9 cellular contexts compared by ENCODE assay signal in genomic region chr14:24035791-24036179, GRCh38. TPM values are rescaled to one million over a fixed set of nuclear protein-coding genes. Genes with fewer than 3 reads are reported as not detected.
DNase-seq lines count a peak whose midpoint lies in the region; ATAC-seq and TF ChIP-seq lines count a peak whose summit lies in the region.
"Not testable (repeated sequence)": the region's sequence is repeated elsewhere in the genome, so short reads cannot be mapped to it uniquely, and the experiment has no call there.
"Had no signal": no experiment of that assay in that cellular context is flagged by ENCODE, and none has a peak within 500 bp of the region (broad histone marks: within the 10 kb centered on the region; RNA-seq: fewer than 3 reads in every experiment).

No MANE protein-coding gene starts in this region.

- TF ChIP-seq POLR2A in breast epithelium (IDR thresholded peaks at IDR 0.05) = not testable (repeated sequence)

- BruUV-seq in Caco-2 (replicated peaks; lab: Mats Ljungman, UMichigan) = TSS peak; percentile 53

- not testable (repeated sequence) for H3K4me1 ChIP-seq in Caco-2; GM23338 (ENCODE audit: insufficient read depth); breast epithelium; right atrium auricular region
- H3K4me1 ChIP-seq in subcutaneous abdominal adipose tissue (ENCODE audit: control insufficient read depth in 5 of 5, insufficient read depth in 5 of 5, low read length in 5 of 5) = peaks cover 0 to 23% (median 11%) of the 10 kb centered on the region in 5 donors

- ATAC-seq in GM23338 = peak; percentile 78
- not testable (repeated sequence) for ATAC-seq in natural killer cell treated with Interleukin-12 subunit alpha and Interleukin-12 subunit beta and Interleukin-15 and Interleukin-18, amount 100 ng/mL, for 72 hours

- not testable (repeated sequence) for H3K36me3 ChIP-seq in Caco-2 (ENCODE audit: control insufficient read depth, insufficient read depth, low read length); GM23338 (ENCODE audit: insufficient read depth); breast epithelium; right atrium auricular region; subcutaneous abdominal adipose tissue (ENCODE audit: control insufficient read depth in 5 of 5, insufficient read depth in 5 of 5, low read length in 5 of 5)

- H3K9me2 ChIP-seq in GM23338 (ENCODE audit: insufficient read depth) = not testable (repeated sequence)

- CTCF ChIA-PET in Caco-2 (lab: Charles Lee) = not testable (repeated sequence)

- not testable (repeated sequence) for H3K4me1 Mint-ChIP-seq in Caco-2 (ENCODE audit: low read depth, unreplicated experiment); GM23338
- H3K4me1 Mint-ChIP-seq in natural killer cell treated with Interleukin-12 subunit alpha and Interleukin-12 subunit beta and Interleukin-15 and Interleukin-18, amount 100 ng/mL, for 72 hours (ENCODE audit: low read depth in 2 of 2) = peaks cover 12 to 23% of the 10 kb centered on the region in 2 donors

- H4K20me1 ChIP-seq in GM23338 (replicated peaks; ENCODE audit: insufficient read depth) = not testable (repeated sequence)

- not testable (repeated sequence) for H3K9ac ChIP-seq in subcutaneous abdominal adipose tissue (ENCODE audit: low read length in 5 of 5)

- H3K27me3 Mint-ChIP-seq in Caco-2 (ENCODE audit: insufficient read depth, unreplicated experiment); GM23338 (ENCODE audit: insufficient read depth, low read depth, poor library complexity); natural killer cell treated with Interleukin-12 subunit alpha and Interleukin-12 subunit beta and Interleukin-15 and Interleukin-18, amount 100 ng/mL, for 72 hours: not testable (repeated sequence)

- DNase-seq in Caco-2; GM23338 (ENCODE audit: low spot score); breast epithelium (ENCODE audit: low spot score in 2 of 2); right atrium auricular region (ENCODE audit: low spot score); natural killer cell treated with Interleukin-12 subunit alpha and Interleukin-12 subunit beta and Interleukin-15 and Interleukin-18, amount 100 ng/mL, for 72 hours (ENCODE audit: low spot score): not testable (repeated sequence)
- peak; percentile 31 for DNase-seq in NCI-H146 (lab: John Stamatoyannopoulos, UW)

- H3K4me3 ChIP-seq in Caco-2 (ENCODE audit: low read depth, low read length) = peak overlapping the region; percentile 66
- peak overlapping the region; percentile 72; the same call in 1 of the 2 replicates for H3K4me3 ChIP-seq in GM23338
- peak overlapping the region; percentile 51 to 71 (median 57) for H3K4me3 ChIP-seq in breast epithelium
- H3K4me3 ChIP-seq in right atrium auricular region = peak overlapping the region; percentile 53 to 55
- peak overlapping the region in 4 of 5 donors; percentile 73 to 80 (median 76) for H3K4me3 ChIP-seq in subcutaneous abdominal adipose tissue (ENCODE audit: low read depth in 1 of 5, low read length in 5 of 5)

- H3K27ac Mint-ChIP-seq in Caco-2 (ENCODE audit: unreplicated experiment) = peak overlapping the region; percentile 90
- H3K27ac Mint-ChIP-seq in GM23338 = not testable (repeated sequence)
- peak overlapping the region in 1 of 2 donors; percentile 28 for H3K27ac Mint-ChIP-seq in natural killer cell treated with Interleukin-12 subunit alpha and Interleukin-12 subunit beta and Interleukin-15 and Interleukin-18, amount 100 ng/mL, for 72 hours

- H3K27ac ChIP-seq in GM23338 (ENCODE audit: low read depth) = not testable (repeated sequence)
- peak overlapping the region; percentile 71 for H3K27ac ChIP-seq in VCaP
- peak overlapping the region; percentile 90 to 96 for H3K27ac ChIP-seq in breast epithelium
- peak overlapping the region; percentile 79 to 85 for H3K27ac ChIP-seq in right atrium auricular region
- H3K27ac ChIP-seq in subcutaneous abdominal adipose tissue (ENCODE audit: low read depth, low read length) = peak overlapping the region; percentile 78

- peak overlapping the region; percentile 95 for H3K4me3 Mint-ChIP-seq in Caco-2 (ENCODE audit: unreplicated experiment)
- peak overlapping the region; percentile 86 for H3K4me3 Mint-ChIP-seq in GM23338
- H3K4me3 Mint-ChIP-seq in natural killer cell treated with Interleukin-12 subunit alpha and Interleukin-12 subunit beta and Interleukin-15 and Interleukin-18, amount 100 ng/mL, for 72 hours = peak overlapping the region; percentile 90

- not testable (repeated sequence) for H3K9me3 ChIP-seq in Caco-2; breast epithelium; subcutaneous abdominal adipose tissue (ENCODE audit: control insufficient read depth in 5 of 5, low read length in 5 of 5)
- H3K9me3 ChIP-seq in right atrium auricular region = peaks cover 0 to 11% of the 10 kb centered on the region in 2 donors

- not testable (repeated sequence) for H3K36me3 Mint-ChIP-seq in Caco-2 (ENCODE audit: insufficient read depth, unreplicated experiment); GM23338 (ENCODE audit: low read depth); natural killer cell treated with Interleukin-12 subunit alpha and Interleukin-12 subunit beta and Interleukin-15 and Interleukin-18, amount 100 ng/mL, for 72 hours

- POLR2A ChIA-PET in Caco-2 (lab: Charles Lee) = not testable (repeated sequence)

- TF ChIP-seq CTCF in Caco-2 (IDR thresholded peaks at IDR 0.05; ENCODE audit: insufficient read depth in 1 of 2, low read depth in 1 of 2, low read length in 1 of 2, severe bottlenecking in 1 of 2, unreplicated experiment in 1 of 2) (peak in 1 of 2 experiments; percentile 13), GM23338 (conservative IDR thresholded peaks at IDR 0.05; ENCODE audit: low read depth in 2 of 2) (0 out of 4 replicates have a peak, but pooled peaks of 1 of the 2 experiments have one; percentile 15), breast epithelium (IDR thresholded peaks at IDR 0.05) (peak in 1 of 3 donors; percentile 19)
- TF ChIP-seq CTCF in VCaP (conservative IDR thresholded peaks at IDR 0.05); right atrium auricular region (IDR thresholded peaks at IDR 0.05): not testable (repeated sequence)

- peak overlapping the region; percentile 59; the same call in 1 of the 2 replicates for H2AFZ ChIP-seq in GM23338

- peak overlapping the region; percentile 88 for H3K4me2 ChIP-seq in GM23338

- not testable (repeated sequence) for H3K27me3 ChIP-seq in Caco-2 (replicated peaks; ENCODE audit: control insufficient read depth, insufficient read depth, low read length); GM23338 (ENCODE audit: insufficient read depth); breast epithelium; right atrium auricular region; subcutaneous abdominal adipose tissue (ENCODE audit: control insufficient read depth in 5 of 5, insufficient read depth in 4 of 5, low read length in 5 of 5)

- H3K79me2 ChIP-seq in GM23338 (replicated peaks; ENCODE audit: insufficient read depth) = not testable (repeated sequence)

- not testable (repeated sequence) for H3F3A ChIP-seq in GM23338 (replicated peaks; ENCODE audit: low read depth)

- intact Hi-C loops in Caco-2 (cut with micrococcal nuclease; ENCODE audit: unreplicated experiment) (loop anchor here (1.0 kb wide), 1 partner anchor 21 kb away; no protein-coding TSS in a partner anchor), breast epithelium (cut with DNase I; ENCODE audit: low total_unique reads) (loop anchor here (10.0 kb wide), 1 partner anchor 51 kb away; the partner anchor contains the start of gene DHRS4L2)

- peaks cover 10% of the 10 kb centered on the region for H3K9me3 Mint-ChIP-seq in Caco-2 (ENCODE audit: unreplicated experiment)
- peaks cover 21% of the 10 kb centered on the region for H3K9me3 Mint-ChIP-seq in GM23338
- H3K9me3 Mint-ChIP-seq in natural killer cell treated with Interleukin-12 subunit alpha and Interleukin-12 subunit beta and Interleukin-15 and Interleukin-18, amount 100 ng/mL, for 72 hours = not testable (repeated sequence)

RNA-seq across cellular contexts. Expression of gene CARMIL3, which starts 16.0 kb away (rescaled TPM):
- total RNA-seq in Caco-2 (2022) = 0.88 and 1.00 TPM in 2 replicates
- 9.7 and 11.8 TPM in 2 replicates for total RNA-seq in GM23338 (2014; rRNA removed; shearing (Covaris generic))
- polyA plus RNA-seq in GM23338 (2016; fragmentation: Nextera tagmentation; extraction: Ambion mirVana) = 3.7 and 3.8 TPM in 2 replicates
- under 1 TPM; 0.16 to 0.98 (median 0.73) TPM for total RNA-seq in breast epithelium
- not detected for total RNA-seq in right atrium auricular region
- under 1 TPM; 0.10 to 0.50 TPM for total RNA-seq in natural killer cell treated with Interleukin-12 subunit alpha and Interleukin-12 subunit beta and Interleukin-15 and Interleukin-18, amount 100 ng/mL, for 72 hours

RNA-seq across cellular contexts. Expression of gene CPNE6, which starts 35.6 kb away (rescaled TPM):
- total RNA-seq in Caco-2 (2022) (not detected in 2 replicates), breast epithelium (not detected), right atrium auricular region (under 1 TPM in 1 of 2 donors, not detected in 1; 0.24 TPM)
- not detected in 2 replicates for total RNA-seq in GM23338 (2014; rRNA removed; shearing (Covaris generic))
- polyA plus RNA-seq in GM23338 (2016; fragmentation: Nextera tagmentation; extraction: Ambion mirVana) = 0.16 TPM in 1 of 2 replicates, not detected in the other
- total RNA-seq in natural killer cell treated with Interleukin-12 subunit alpha and Interleukin-12 subunit beta and Interleukin-15 and Interleukin-18, amount 100 ng/mL, for 72 hours = not detected
- total RNA-seq: K562 had no signal
- polyA plus RNA-seq: K562 had no signal

RNA-seq across cellular contexts. Expression of gene DHRS4L2, which starts 47.1 kb away (rescaled TPM):
- total RNA-seq in Caco-2 (2022) = 7.2 and 7.8 TPM in 2 replicates
- total RNA-seq in GM23338 (2014; rRNA removed; shearing (Covaris generic)) = 6.2 and 6.7 TPM in 2 replicates
- 12.9 and 14.3 TPM in 2 replicates for polyA plus RNA-seq in GM23338 (2016; fragmentation: Nextera tagmentation; extraction: Ambion mirVana)
- total RNA-seq in breast epithelium = 10 to 100 TPM; 13.4 to 22.9 (median 16.8) TPM
- total RNA-seq in right atrium auricular region = 10 to 100 TPM; 10.6 to 17.6 TPM
- 10 to 100 TPM; 13.7 to 16.5 TPM for total RNA-seq in natural killer cell treated with Interleukin-12 subunit alpha and Interleukin-12 subunit beta and Interleukin-15 and Interleukin-18, amount 100 ng/mL, for 72 hours

RNA-seq across cellular contexts. Expression of gene PCK2, which starts 58.3 kb away (rescaled TPM):
- total RNA-seq in Caco-2 (2022) (132 and 146 TPM in 2 replicates), breast epithelium (10 to 100 TPM; 20.5 to 51.5 (median 24.3) TPM), right atrium auricular region (10 to 100 TPM in 1 of 2 donors, 1 to 10 TPM in 1; 1.8 to 10.7 TPM)
- total RNA-seq in GM23338 (2014; rRNA removed; shearing (Covaris generic)) = 103 and 112 TPM in 2 replicates
- polyA plus RNA-seq in GM23338 (2016; fragmentation: Nextera tagmentation; extraction: Ambion mirVana) = 53.5 and 57.9 TPM in 2 replicates
- 10 to 100 TPM; 30.4 to 68.3 TPM for total RNA-seq in natural killer cell treated with Interleukin-12 subunit alpha and Interleukin-12 subunit beta and Interleukin-15 and Interleukin-18, amount 100 ng/mL, for 72 hours
